In genomic region chr2:85765081-85765731, GRCh38 we compare ENCODE assay signal across 13 cellular contexts. TPM values are rescaled to one million over a fixed set of nuclear protein-coding genes. Genes with fewer than 3 reads are reported as not detected.
DNase-seq lines count a peak whose midpoint lies in the region; ATAC-seq, FAIRE-seq and TF ChIP-seq lines count a peak whose summit lies in the region.
"Had no signal": no experiment of that assay in that cellular context is flagged by ENCODE, and none has a peak within 500 bp of the region (broad histone marks: within the 10 kb centered on the region; RNA-seq: fewer than 3 reads in every experiment).

No MANE protein-coding gene starts in this region.

- H3K9ac ChIP-seq in astrocyte (ENCODE audit: low read length) = no peak overlapping the region

- H3K9me3 Mint-ChIP-seq in astrocyte (ENCODE audit: unreplicated experiment) = peaks cover 4% of the 10 kb centered on the region
- no peaks in the 10 kb centered on the region for H3K9me3 Mint-ChIP-seq in mesothelial cell of epicardium
- H3K9me3 Mint-ChIP-seq in activated naive CD4-positive, alpha-beta T cell treated with anti-CD3 and anti-CD28 coated beads, Interleukin-2, amount 50 U/mL, for 72 hours = no peaks in the 10 kb centered on the region
- H3K9me3 Mint-ChIP-seq: CD4-positive, alpha-beta T cell had no signal

- peaks cover 16% of the 10 kb centered on the region for H3K79me2 ChIP-seq in astrocyte (ENCODE audit: insufficient read depth, low read length)

- no peak overlapping the region for H3K4me3 ChIP-seq in astrocyte (ENCODE audit: insufficient read depth, low read depth, low read length)
- H3K4me3 ChIP-seq: HAP-1 had no signal

- no peak overlapping the region for H3K27ac Mint-ChIP-seq in astrocyte (ENCODE audit: unreplicated experiment)
- peak overlapping the region; percentile 86 for H3K27ac Mint-ChIP-seq in mesothelial cell of epicardium
- H3K27ac Mint-ChIP-seq in activated naive CD4-positive, alpha-beta T cell treated with anti-CD3 and anti-CD28 coated beads, Interleukin-2, amount 50 U/mL, for 72 hours = no peak overlapping the region
- H3K27ac Mint-ChIP-seq: CD4-positive, alpha-beta T cell had no signal

- H3K4me1 ChIP-seq in astrocyte (ENCODE audit: insufficient read depth, low read length) = peaks cover 39% of the 10 kb centered on the region

- no peak overlapping the region for H3K4me3 Mint-ChIP-seq in astrocyte (ENCODE audit: unreplicated experiment)
- H3K4me3 Mint-ChIP-seq in mesothelial cell of epicardium = peak overlapping the region; percentile 45
- H3K4me3 Mint-ChIP-seq: CD4-positive, alpha-beta T cell had no signal

- no peak for TF ChIP-seq CTCF in astrocyte (IDR thresholded peaks at IDR 0.05; ENCODE audit: insufficient read depth, low read depth, low read length)
- no peak for TF ChIP-seq CTCF in mesothelial cell of epicardium (IDR thresholded peaks at IDR 0.05; ENCODE audit: unreplicated experiment)
- no peak for TF ChIP-seq CTCF in GM20000 (IDR thresholded peaks at IDR 0.05; ENCODE audit: extremely low read depth, missing control alignments)

- H3K4me1 Mint-ChIP-seq in astrocyte (ENCODE audit: low read depth, unreplicated experiment) (peaks cover 20% of the 10 kb centered on the region), mesothelial cell of epicardium (peaks cover 62% of the 10 kb centered on the region)

- DNase-seq in DMS153 treated with DMSO at 0.1 percent for 48 hours (lab: John Stamatoyannopoulos, UW; ENCODE audit: unreplicated experiment) (peak; percentile 61), MV-4-11 (lab: John Stamatoyannopoulos, UW) (peak; percentile 49), astrocyte (ENCODE audit: low read depth) (no peak), mesothelial cell of epicardium (ENCODE audit: low spot score in 2 of 2, unreplicated experiment in 2 of 2) (peak in 1 of 2 experiments; percentile 54), pons (ENCODE audit: low spot score) (no peak), GM20000 (ENCODE audit: low spot score) (no peak)
- no peak for DNase-seq in activated naive CD4-positive, alpha-beta T cell treated with anti-CD3 and anti-CD28 coated beads, Interleukin-2, amount 50 U/mL, for 72 hours (ENCODE audit: low spot score in 2 of 2)
- DNase-seq: activated CD4-positive, alpha-beta T cell treated with anti-CD3 and anti-CD28 coated beads, Interleukin-2, amount 50 U/mL, for 48 hours; CD4-positive, alpha-beta T cell had no signal

- H3K27me3 ChIP-seq in astrocyte (ENCODE audit: insufficient read depth, low read length) = peaks cover 4% of the 10 kb centered on the region

- H4K20me1 ChIP-seq in astrocyte (ENCODE audit: insufficient read depth, low read length) = peaks cover 27% of the 10 kb centered on the region

- H3K27me3 Mint-ChIP-seq in astrocyte (ENCODE audit: low read depth, unreplicated experiment) = peaks cover 67% of the 10 kb centered on the region
- H3K27me3 Mint-ChIP-seq in mesothelial cell of epicardium (ENCODE audit: low read depth) = no peaks in the 10 kb centered on the region

- no peaks in the 10 kb centered on the region for H3K9me3 ChIP-seq in astrocyte (ENCODE audit: insufficient read depth, low read depth, low read length)
- H3K9me3 ChIP-seq: HAP-1 had no signal

- ATAC-seq in GM19035 (IDR thresholded peaks at IDR 0.05; ENCODE audit: unreplicated experiment) = no peak
- no peak for ATAC-seq in activated naive CD4-positive, alpha-beta T cell treated with anti-CD3 and anti-CD28 coated beads, Interleukin-2, amount 50 U/mL, for 72 hours
- ATAC-seq: Panc1 had no signal

- H2AFZ ChIP-seq in astrocyte (ENCODE audit: low read depth, low read length) = peak overlapping the region; percentile 27

- no peak for FAIRE-seq in astrocyte (lab: Jason Lieb, UNC)

- H3K36me3 Mint-ChIP-seq in astrocyte (ENCODE audit: low read depth, unreplicated experiment) = no peaks in the 10 kb centered on the region
- H3K36me3 Mint-ChIP-seq in mesothelial cell of epicardium = no peaks in the 10 kb centered on the region
- no peaks in the 10 kb centered on the region for H3K36me3 Mint-ChIP-seq in activated naive CD4-positive, alpha-beta T cell treated with anti-CD3 and anti-CD28 coated beads, Interleukin-2, amount 50 U/mL, for 72 hours

- H3K4me2 ChIP-seq in astrocyte (ENCODE audit: low read length) = peak overlapping the region; percentile 57

- H3K27ac ChIP-seq in astrocyte (ENCODE audit: low read depth, low read length) = no peak overlapping the region
- H3K27ac ChIP-seq: HL-60 had no signal

- H3K36me3 ChIP-seq in astrocyte (ENCODE audit: insufficient read depth, low read length) = no peaks in the 10 kb centered on the region
- H3K36me3 ChIP-seq: HAP-1 had no signal

RNA-seq across cellular contexts. Expression of gene ATOH8, which starts 11.4 kb away (rescaled TPM):
- total RNA-seq in astrocyte (1.2 and 1.9 TPM in 2 replicates), mesothelial cell of epicardium (12.6 to 13.8 TPM (median 12.7 TPM) in 3 replicates)
- total RNA-seq in activated naive CD4-positive, alpha-beta T cell treated with anti-CD3 and anti-CD28 coated beads, Interleukin-2, amount 50 U/mL, for 72 hours = not detected
- total RNA-seq: CD4-positive, alpha-beta T cell had no signal

Comparison
In these comparisons a context has a peak if more than half of its experiments do, and no peak if none do; other contexts are left out.
1. DNase-seq: peak in DMS153 treated with DMSO at 0.1 percent for 48 hours (single experiment) and MV-4-11 (single experiment); none in astrocyte (single experiment), pons (single experiment), GM20000 (single experiment) and activated naive CD4-positive, alpha-beta T cell treated with anti-CD3 and anti-CD28 coated beads, Interleukin-2, amount 50 U/mL, for 72 hours (0 of 2).